Comparison of ENCODE assay signal across 17 cellular contexts in genomic region chr15:60616628-60617027, GRCh38.
DNase-seq lines count a peak whose midpoint lies in the region; ATAC-seq, FAIRE-seq and TF ChIP-seq lines count a peak whose summit lies in the region.
"Had no signal": no experiment of that assay in that cellular context is flagged by ENCODE, and none has a peak within 500 bp of the region (broad histone marks: within the 10 kb centered on the region; RNA-seq: fewer than 3 reads in every experiment).

No MANE protein-coding gene starts in this region.

- no peak overlapping the region for H3K4me2 ChIP-seq in A549

- H3K4me3 Mint-ChIP-seq in T-helper 17 cell (no peak overlapping the region), endodermal cell (no peak overlapping the region)
- H3K4me3 Mint-ChIP-seq: B cell; CD4-positive, alpha-beta T cell had no signal

- H3K4me1 Mint-ChIP-seq in T-helper 17 cell (peaks cover 16% of the 10 kb centered on the region), endodermal cell (peaks cover 48% of the 10 kb centered on the region)
- H3K4me1 Mint-ChIP-seq: B cell had no signal

- intact Hi-C loops in left cardiac atrium (cut with DNase I) = no loop called here

- TF ChIP-seq EP300 in A549 (IDR thresholded peaks at IDR 0.05) = no peak

- H3K9ac ChIP-seq in endodermal cell (ENCODE audit: extremely low read depth, low read length, poor library complexity, severe bottlenecking) = no peak overlapping the region

- peak; percentile 56 for FAIRE-seq in A549 (lab: Jason Lieb, UNC)
- FAIRE-seq: G401.6, GM19239, H54 had no signal

- H3K4me1 ChIP-seq in A549 (no peaks in the 10 kb centered on the region), endodermal cell (ENCODE audit: control insufficient read depth, insufficient read depth, low read length) (peaks cover 19% of the 10 kb centered on the region)

- H3K4me3 ChIP-seq in A549 (no peak overlapping the region), endodermal cell (ENCODE audit: low read length) (no peak overlapping the region), skin epidermis (no peak overlapping the region)

- no peaks in the 10 kb centered on the region for H3K9me3 ChIP-seq in A549
- no peaks in the 10 kb centered on the region for H3K9me3 ChIP-seq in T-helper 17 cell (ENCODE audit: control insufficient read depth, low read length, poor library complexity, severe bottlenecking)
- no peaks in the 10 kb centered on the region for H3K9me3 ChIP-seq in endodermal cell (ENCODE audit: control insufficient read depth, low read length)

- H3K27me3 ChIP-seq in endodermal cell (ENCODE audit: control insufficient read depth, insufficient read depth, low read length, poor library complexity, severe bottlenecking) = no peaks in the 10 kb centered on the region

- H3K36me3 ChIP-seq in endodermal cell (ENCODE audit: control insufficient read depth, insufficient read depth, low read length) = no peaks in the 10 kb centered on the region

- peaks cover 5% of the 10 kb centered on the region for H3K36me3 Mint-ChIP-seq in T-helper 17 cell (ENCODE audit: low read depth)
- H3K36me3 Mint-ChIP-seq in endodermal cell (ENCODE audit: low read depth) = no peaks in the 10 kb centered on the region

- no peaks in the 10 kb centered on the region for H3K9me3 Mint-ChIP-seq in endodermal cell
- H3K9me3 Mint-ChIP-seq: CD4-positive, alpha-beta T cell had no signal

- no peak for TF ChIP-seq RAD21 in A549 (conservative IDR thresholded peaks at IDR 0.05 in 1 of 2, IDR thresholded peaks at IDR 0.05 in 1 of 2)

- POLR2A ChIA-PET in A549 (lab: Yijun Ruan, JAX) = no interaction called here

- no peaks in the 10 kb centered on the region for H3K27me3 Mint-ChIP-seq in T-helper 17 cell
- peaks cover 2% of the 10 kb centered on the region for H3K27me3 Mint-ChIP-seq in endodermal cell (ENCODE audit: insufficient read depth)
- H3K27me3 Mint-ChIP-seq: CD4-positive, alpha-beta T cell had no signal

- TF ChIP-seq POLR2A in A549 (IDR thresholded peaks at IDR 0.05; ENCODE audit: low read length) = no peak

- H3K27ac ChIP-seq in A549 (no peak overlapping the region), endodermal cell (ENCODE audit: low read depth, low read length) (no peak overlapping the region), skin epidermis (peak overlapping the region in 11 of 21 experiments; percentile 28 to 83 (median 56))

- WGBS in A549 (ENCODE audit: missing lambda C conversion rate) = 13% methylated on average over 4 of the region's 4 CpGs
- WGBS in endodermal cell (ENCODE audit: insufficient coverage in 1 of 2, insufficient read length in 1 of 2), 2 experiments = 85 to 88% methylated on average over 3 to 4 of the region's 4 CpGs

- ATAC-seq in A549 (no peak), T-helper 17 cell (no peak), left cardiac atrium (no peak)
- ATAC-seq: HCT116 had no signal

- DNase-seq in A549 (ENCODE audit: low read depth in 1 of 2, low spot score in 1 of 2) (no peak), T-helper 17 cell (no peak), endodermal cell (no peak), left cardiac atrium (no peak), NCI-H1694 (lab: John Stamatoyannopoulos, UW) (no peak)
- DNase-seq in activated CD4-positive, alpha-beta T cell treated with anti-CD3 and anti-CD28 coated beads, Interleukin-2, amount 50 U/mL, for 1 hour = no peak
- DNase-seq: 8988T; C1 segment of cervical spinal cord; CD4-positive, alpha-beta T cell; DMS79; EL had no signal

- peak overlapping the region; percentile 79 for H3K27ac Mint-ChIP-seq in T-helper 17 cell
- peak overlapping the region; percentile 80 for H3K27ac Mint-ChIP-seq in endodermal cell
- H3K27ac Mint-ChIP-seq: B cell; CD4-positive, alpha-beta T cell had no signal

- TF ChIP-seq CTCF in A549 (IDR thresholded peaks at IDR 0.05) (no peak), endodermal cell (conservative IDR thresholded peaks at IDR 0.05) (no peak)

- CTCF ChIA-PET in A549 (lab: Yijun Ruan, JAX) = interaction anchor here (0.7 kb wide), 1 partner anchor 14 kb away, joined by 3 read pairs; no protein-coding TSS in a partner anchor

TF ChIP-seq in A549, 52 proteins besides CTCF, POLR2A, EP300 and RAD21:
- TF ChIP-seq MAFK (IDR thresholded peaks at IDR 0.05; ENCODE audit: partially characterized antibody) (peak; percentile 68), RNF2 (IDR thresholded peaks at IDR 0.05; ENCODE audit: borderline replicate concordance, low read depth) (no peak)

Comparison
In these comparisons a context has a peak if more than half of its experiments do, and no peak if none do; other contexts are left out.
1. H3K27ac ChIP-seq: peak in skin epidermis (11 of 21); none in A549 (0 of 2) and endodermal cell (single experiment).